Comparison of ENCODE assay signal across 8 cellular contexts in the genomic region with DNA sequence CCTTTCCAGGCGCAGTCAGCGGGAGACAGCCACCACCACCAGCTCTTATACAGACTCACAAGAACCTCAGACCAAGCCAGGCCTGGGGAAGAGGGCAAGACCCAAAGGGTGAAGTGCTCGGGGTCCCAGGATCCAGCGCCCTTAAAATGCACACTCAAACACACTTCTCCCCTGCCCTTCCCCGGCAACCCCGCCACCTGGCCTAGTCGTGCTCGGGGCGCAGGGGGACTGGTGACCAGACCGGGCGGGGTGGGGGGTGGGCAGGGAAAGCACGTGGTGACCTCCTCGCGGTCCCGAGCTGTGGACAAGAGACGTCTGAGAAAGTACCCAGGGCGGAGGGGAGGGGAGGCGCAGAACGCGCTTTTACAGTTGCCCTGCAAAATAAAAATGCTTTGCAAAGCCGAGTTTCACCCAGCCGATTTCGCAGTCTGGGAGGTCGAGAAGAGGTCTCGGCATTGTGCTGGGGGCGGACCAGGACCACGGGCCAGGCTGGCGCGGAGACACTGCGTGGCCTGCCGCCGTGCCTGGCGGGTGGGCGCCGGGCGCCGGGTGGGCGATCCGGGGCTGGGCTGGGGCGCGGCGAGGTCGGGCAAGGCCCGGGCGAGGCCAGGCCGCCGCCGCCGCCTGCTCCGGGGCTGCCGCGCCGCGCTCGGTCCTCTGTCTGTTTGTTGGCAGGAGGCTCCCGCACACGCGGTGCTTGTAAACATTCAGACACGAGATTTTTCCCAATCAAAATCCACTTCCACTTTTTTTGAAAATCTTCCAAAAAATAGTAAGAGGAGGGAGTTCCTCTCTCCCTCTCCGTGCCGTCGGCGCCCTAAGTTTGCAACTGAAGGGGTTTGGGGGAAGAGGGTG. TPM values are rescaled to one million over a fixed set of nuclear protein-coding genes. Genes with fewer than 3 reads are reported as not detected.
DNase-seq lines count a peak whose midpoint lies in the region; ATAC-seq and TF ChIP-seq lines count a peak whose summit lies in the region.

No MANE protein-coding gene starts in this region.

- H3K27ac ChIP-seq in A673 (ENCODE audit: low read depth, low read length, poor library complexity, severe bottlenecking) (no peak overlapping the region), ectodermal cell (ENCODE audit: insufficient read depth, low read depth, low read length, poor library complexity, severe bottlenecking) (no peak overlapping the region)

- no peaks in the 10 kb centered on the region for H3K36me3 ChIP-seq in A673 (ENCODE audit: insufficient read depth, low read length, poor library complexity, severe bottlenecking)
- no peaks in the 10 kb centered on the region for H3K36me3 ChIP-seq in ectodermal cell (ENCODE audit: control insufficient read depth, insufficient read depth, low read length)

- ATAC-seq in GM21526 (IDR thresholded peaks at IDR 0.05; ENCODE audit: low FRiP score, unreplicated experiment): no peak
- ATAC-seq in HG03039 (IDR thresholded peaks at IDR 0.05; ENCODE audit: unreplicated experiment): no peak

- BruUV-seq in A673 (replicated peaks; lab: Mats Ljungman, UMichigan): no TSS peak

- no peak for TF ChIP-seq CTCF in A673 (conservative IDR thresholded peaks at IDR 0.05; ENCODE audit: low read depth, low read length)
- TF ChIP-seq CTCF in GM12864 (IDR thresholded peaks at IDR 0.05; ENCODE audit: low read depth, low read length, missing control alignments): no peak

- H3K4me1 ChIP-seq in A673 (ENCODE audit: insufficient read depth, low read length, poor library complexity, severe bottlenecking): peaks cover 32% of the 10 kb centered on the region
- H3K4me1 ChIP-seq in ectodermal cell (ENCODE audit: control insufficient read depth, insufficient read depth, low read length): peaks cover 26% of the 10 kb centered on the region

- H3K27me3 ChIP-seq in A673 (replicated peaks; ENCODE audit: insufficient read depth, low read depth, low read length, poor library complexity): peaks cover 98% of the 10 kb centered on the region
- peaks cover 69% of the 10 kb centered on the region for H3K27me3 ChIP-seq in ectodermal cell (ENCODE audit: control insufficient read depth, insufficient read depth, low read length, poor library complexity, severe bottlenecking)

- H3K4me3 ChIP-seq in A673 (ENCODE audit: low read depth, low read length, poor library complexity, severe bottlenecking) (peak overlapping the region; percentile 51), GM12864 (ENCODE audit: low read depth, low read length) (peak overlapping the region; percentile 92), ectodermal cell (ENCODE audit: insufficient read depth, low read depth, low read length) (peak overlapping the region; percentile 71)

- intact Hi-C loops in A673 (cut with micrococcal nuclease; ENCODE audit: unreplicated experiment): loop anchor here (5.0 to 10.0 kb wide), 3 partner anchors 1249 to 1787 kb away; no protein-coding TSS in a partner anchor

- DNase-seq in A673 (ENCODE audit: low spot score) (peak; percentile 48), GM12864 (ENCODE audit: low read depth) (no peak), RPMI8226 (peak; percentile 76), myocyte (ENCODE audit: low read depth) (peak; percentile 3), pons (ENCODE audit: low spot score) (no peak)

- no peaks in the 10 kb centered on the region for H3K9me3 ChIP-seq in A673 (ENCODE audit: low read depth, low read length, poor library complexity, severe bottlenecking)
- no peaks in the 10 kb centered on the region for H3K9me3 ChIP-seq in ectodermal cell (ENCODE audit: control insufficient read depth, low read length)

- 0% methylated on average over 59 to 63 of the region's 63 CpGs for WGBS in ectodermal cell, 2 experiments

- CTCF ChIA-PET in A673 (lab: Charles Lee): no interaction called here

- POLR2A ChIA-PET in A673 (lab: Charles Lee; ENCODE audit: low non-redundant PET): no interaction called here

RNA-seq across cellular contexts. Expression of gene BCL11A, which starts 2.0 kb away (rescaled TPM):
- total RNA-seq in A673 (2021): 1.3 and 2.8 TPM in 2 replicates
- 1.8 TPM for polyA plus RNA-seq in ectodermal cell (2013, experiment 1 of 4)
- 0.82 TPM for polyA plus RNA-seq in ectodermal cell (2013, experiment 2 of 4)
- polyA plus RNA-seq in ectodermal cell (2013, experiment 3 of 4): 1.9 TPM
- polyA plus RNA-seq in ectodermal cell (2013, experiment 4 of 4): 1.9 TPM
- total RNA-seq in myocyte: 0.11 and 0.57 TPM in 2 replicates
- 0.04 TPM for polyA plus RNA-seq in myocyte (2012)

Comparison
In these comparisons a context has a peak if more than half of its experiments do, and no peak if none do; other contexts are left out.
1. DNase-seq: peak in A673 (single experiment), RPMI8226 (single experiment) and myocyte (single experiment); none in GM12864 (single experiment) and pons (single experiment).
2. Peak in every context shown above with its lines, with median percentiles within 50 percentile points of each other: H3K4me3 ChIP-seq.